In the genomic region with DNA sequence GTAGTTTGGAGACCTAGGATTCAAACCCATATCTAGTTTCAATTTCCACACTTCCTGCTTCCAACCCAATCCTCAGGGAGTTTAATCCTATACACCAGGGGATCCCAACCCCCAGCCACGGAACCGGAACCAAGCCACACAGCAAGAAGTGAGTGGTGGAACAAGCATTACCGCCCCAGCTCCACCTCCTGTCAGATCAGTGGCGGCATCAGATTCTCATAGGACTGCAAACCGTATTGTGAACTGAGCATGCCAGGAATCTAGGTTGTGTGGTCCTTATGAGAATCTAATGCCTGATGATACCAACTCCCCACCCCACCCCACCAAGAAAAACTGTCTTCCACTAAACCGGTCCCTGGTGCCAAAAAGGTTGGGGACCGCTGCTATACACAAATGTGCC, we compare ENCODE assay signal across 9 cellular contexts.
"Had no signal": no experiment of that assay in that cellular context is flagged by ENCODE, and none has a peak within 500 bp of the region (broad histone marks: within the 10 kb centered on the region; RNA-seq: fewer than 3 reads in every experiment).

No MANE protein-coding gene starts in this region.

- H3K27ac ChIP-seq: GM23248, HL-60 had no signal

- DNase-seq: GM23248, GOT3, H7, HFFc6, IMR-90 had no signal

- H3K9me3 ChIP-seq: HAP-1 had no signal

- H3K4me3 ChIP-seq: GM23248, HAP-1, K562 had no signal

- H3K9ac ChIP-seq: GM23248 had no signal

- H3K4me3 Mint-ChIP-seq: HFFc6 had no signal

- H3K9me3 Mint-ChIP-seq: HFFc6 had no signal

- H3K4me1 ChIP-seq: HAP-1 had no signal

- H3K27ac Mint-ChIP-seq: HFFc6 had no signal

- ATAC-seq: HCT116, K562 had no signal
